In the genomic region with DNA sequence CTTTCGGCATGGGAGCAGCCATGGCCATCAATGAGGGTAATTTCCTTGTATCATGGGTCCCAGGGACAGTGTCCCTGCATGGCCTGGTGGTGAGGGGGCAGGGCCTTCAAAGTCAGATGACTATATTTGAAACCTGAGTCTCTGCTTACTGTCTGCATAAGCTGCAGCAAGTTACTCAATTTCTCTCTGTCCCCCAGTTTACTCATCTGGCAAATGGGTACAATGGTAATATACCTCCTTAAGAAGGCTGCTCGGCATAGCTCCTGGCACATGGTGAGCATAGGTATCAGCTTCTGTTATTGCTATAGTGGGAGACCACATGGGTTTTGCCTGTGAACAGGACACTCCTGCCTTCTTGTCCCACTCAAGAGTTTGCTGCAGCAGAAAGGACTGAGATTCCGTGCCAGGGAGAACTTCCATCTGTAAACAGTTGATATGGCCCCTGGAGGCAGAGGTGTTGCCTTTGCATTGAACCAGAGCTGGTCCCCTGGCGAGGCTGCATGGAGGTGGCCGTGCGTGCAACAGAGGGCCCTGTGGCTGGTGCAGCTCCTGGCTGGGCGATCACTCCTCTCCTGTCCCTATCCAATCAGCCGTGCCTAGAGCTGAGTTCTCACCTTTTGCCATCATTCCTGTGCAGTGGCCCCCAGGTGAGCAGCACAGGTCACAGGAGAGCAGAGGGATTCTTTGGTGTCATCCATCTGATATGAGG, we compare ENCODE assay signal across 1 cellular context.
TF ChIP-seq lines count a peak whose summit lies in the region.

No MANE protein-coding gene starts in this region.

TF ChIP-seq in H1, 55 proteins besides CTCF, POLR2A, EP300 and RAD21 (continued from another document):
- TF ChIP-seq, protein P1, sequence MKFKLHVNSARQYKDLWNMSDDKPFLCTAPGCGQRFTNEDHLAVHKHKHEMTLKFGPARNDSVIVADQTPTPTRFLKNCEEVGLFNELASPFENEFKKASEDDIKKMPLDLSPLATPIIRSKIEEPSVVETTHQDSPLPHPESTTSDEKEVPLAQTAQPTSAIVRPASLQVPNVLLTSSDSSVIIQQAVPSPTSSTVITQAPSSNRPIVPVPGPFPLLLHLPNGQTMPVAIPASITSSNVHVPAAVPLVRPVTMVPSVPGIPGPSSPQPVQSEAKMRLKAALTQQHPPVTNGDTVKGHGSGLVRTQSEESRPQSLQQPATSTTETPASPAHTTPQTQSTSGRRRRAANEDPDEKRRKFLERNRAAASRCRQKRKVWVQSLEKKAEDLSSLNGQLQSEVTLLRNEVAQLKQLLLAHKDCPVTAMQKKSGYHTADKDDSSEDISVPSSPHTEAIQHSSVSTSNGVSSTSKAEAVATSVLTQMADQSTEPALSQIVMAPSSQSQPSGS (IDR thresholded peaks at IDR 0.05; ENCODE audit: low read length), result no peak
- no peak for TF ChIP-seq SIX5 (IDR thresholded peaks at IDR 0.05; ENCODE audit: low read depth, low read length)
- TF ChIP-seq, protein P2, sequence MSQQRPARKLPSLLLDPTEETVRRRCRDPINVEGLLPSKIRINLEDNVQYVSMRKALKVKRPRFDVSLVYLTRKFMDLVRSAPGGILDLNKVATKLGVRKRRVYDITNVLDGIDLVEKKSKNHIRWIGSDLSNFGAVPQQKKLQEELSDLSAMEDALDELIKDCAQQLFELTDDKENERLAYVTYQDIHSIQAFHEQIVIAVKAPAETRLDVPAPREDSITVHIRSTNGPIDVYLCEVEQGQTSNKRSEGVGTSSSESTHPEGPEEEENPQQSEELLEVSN (IDR thresholded peaks at IDR 0.05), result no peak
- TF ChIP-seq, protein P3, sequence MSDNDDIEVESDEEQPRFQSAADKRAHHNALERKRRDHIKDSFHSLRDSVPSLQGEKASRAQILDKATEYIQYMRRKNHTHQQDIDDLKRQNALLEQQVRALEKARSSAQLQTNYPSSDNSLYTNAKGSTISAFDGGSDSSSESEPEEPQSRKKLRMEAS (IDR thresholded peaks at IDR 0.05), result no peak
- 0 out of 4 replicates have a peak, but pooled peaks of 1 of the 2 experiments have one; percentile 59 for TF ChIP-seq HDAC2 (IDR thresholded peaks at IDR 0.05; ENCODE audit: borderline replicate concordance in 1 of 2, low read depth in 2 of 2, low read length in 2 of 2)
TF ChIP-seq in H1: peak in this region for 2.
